ENCODE assay signal across 1 cellular context in the genomic region with DNA sequence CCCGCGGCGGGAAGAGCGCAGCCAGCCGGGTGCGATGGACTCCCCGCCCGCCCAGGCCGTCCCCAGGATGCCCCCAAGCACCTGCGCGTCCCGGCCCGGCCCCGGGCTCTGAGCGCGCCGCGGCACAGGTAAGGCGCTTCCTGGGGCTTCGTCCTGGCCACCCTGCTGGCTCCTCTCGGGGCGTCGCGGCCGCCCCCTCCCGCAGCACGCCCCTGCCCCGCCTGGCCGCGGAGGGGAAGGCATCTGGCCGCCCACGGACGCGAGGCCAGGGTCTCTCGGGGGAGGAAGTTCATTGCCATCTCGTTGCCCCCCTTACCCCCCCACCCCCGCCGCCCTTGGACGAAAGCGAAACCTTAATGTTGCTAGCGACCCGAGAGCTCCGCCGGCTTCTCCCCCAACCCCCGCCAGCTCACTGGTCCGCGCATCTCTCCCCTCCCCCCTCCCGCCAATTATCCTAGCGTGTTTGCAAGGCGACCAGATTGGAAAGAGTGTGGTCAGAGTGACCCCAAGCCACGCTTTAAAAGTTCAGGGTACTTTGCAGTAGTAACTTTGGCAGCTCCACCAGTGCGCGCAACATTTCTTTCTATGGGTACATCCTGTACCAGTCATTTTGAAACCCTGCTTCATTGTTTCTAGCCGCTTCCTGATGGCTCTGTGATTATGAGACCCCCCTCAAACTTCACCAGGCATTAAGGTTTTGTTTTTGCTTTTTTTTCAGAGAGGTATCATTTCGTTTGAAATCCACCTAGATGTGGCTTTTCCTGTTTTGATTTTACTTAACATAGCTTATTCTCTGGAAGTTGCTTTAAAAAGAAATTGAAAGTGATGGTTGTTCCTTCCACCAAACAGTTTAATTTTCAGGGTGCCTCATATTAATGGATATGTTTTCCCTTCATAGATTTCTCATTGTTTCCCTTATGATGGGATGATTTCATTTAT.
TF ChIP-seq lines count a peak whose summit lies in the region.

No MANE protein-coding gene starts in this region.

TF ChIP-seq in GM12891, 5 proteins besides CTCF, POLR2A, EP300 and RAD21:
- TF ChIP-seq PAX5 (IDR thresholded peaks at IDR 0.05; ENCODE audit: insufficient read depth, low read length, severe bottlenecking), result no peak
- 0 out of 2 replicates have a peak, but pooled peaks have one; percentile 20 for TF ChIP-seq SPI1 (IDR thresholded peaks at IDR 0.05; ENCODE audit: low read depth, low read length)
- TF ChIP-seq POU2F2 (IDR thresholded peaks at IDR 0.05; ENCODE audit: low read depth, low read length), result peak; percentile 69; the same call in 1 of the 2 replicates
TF ChIP-seq in GM12891: peak in this region for 2.
